25 cellular contexts compared by ENCODE assay signal in genomic region chr6:140790109-140790508, GRCh38.
"Had no signal": no experiment of that assay in that cellular context is flagged by ENCODE, and none has a peak within 500 bp of the region (broad histone marks: within the 10 kb centered on the region; RNA-seq: fewer than 3 reads in every experiment).

No MANE protein-coding gene starts in this region.

- H3K27me3 ChIP-seq: colonic mucosa, dorsolateral prefrontal cortex, esophagus muscularis mucosa, esophagus squamous epithelium, foreskin keratinocyte, gastrocnemius medialis, gastroesophageal sphincter, heart left ventricle, heart right ventricle had no signal

- H3K36me3 ChIP-seq: colonic mucosa, esophagus muscularis mucosa, esophagus squamous epithelium, gastrocnemius medialis, gastroesophageal sphincter, heart left ventricle, heart right ventricle had no signal

- H3K27me3 Mint-ChIP-seq: dendritic cell treated with granulocyte-macrophage colony-stimulating factor and Interleukin-4, amounts not matched to agents 40 ng/mL and 50 ng/mL, for 4 days; effector memory CD8-positive, alpha-beta T cell had no signal

- H3K4me3 Mint-ChIP-seq: dendritic cell treated with granulocyte-macrophage colony-stimulating factor and Interleukin-4, amounts not matched to agents 40 ng/mL and 50 ng/mL, for 4 days; effector memory CD8-positive, alpha-beta T cell had no signal

- ATAC-seq: effector memory CD8-positive, alpha-beta T cell; esophagus mucosa; foreskin keratinocyte; gastrocnemius medialis; gastroesophageal sphincter; heart left ventricle; heart right ventricle had no signal

- H3K4me3 ChIP-seq: colonic mucosa, coronary artery, dorsolateral prefrontal cortex, esophagus muscularis mucosa, esophagus squamous epithelium, gastrocnemius medialis, gastroesophageal sphincter, heart left ventricle, heart right ventricle had no signal

- H3K9me3 ChIP-seq: colonic mucosa, esophagus squamous epithelium, gastrocnemius medialis, gastroesophageal sphincter had no signal

- H3K9me3 Mint-ChIP-seq: effector memory CD8-positive, alpha-beta T cell had no signal

- H3K27ac Mint-ChIP-seq: dendritic cell treated with granulocyte-macrophage colony-stimulating factor and Interleukin-4, amounts not matched to agents 40 ng/mL and 50 ng/mL, for 4 days; effector memory CD8-positive, alpha-beta T cell had no signal

- H3K4me1 ChIP-seq: colonic mucosa, esophagus muscularis mucosa, esophagus squamous epithelium, gastrocnemius medialis, gastroesophageal sphincter, heart left ventricle, heart right ventricle had no signal

- FAIRE-seq: endometrium, endothelial cell of umbilical vein had no signal

- H3K27ac ChIP-seq: colonic mucosa, coronary artery, dorsolateral prefrontal cortex, epithelial cell of prostate, esophagus muscularis mucosa, esophagus squamous epithelium, foreskin keratinocyte, gastrocnemius medialis, gastroesophageal sphincter, heart left ventricle, heart right ventricle had no signal

- DNase-seq: colonic mucosa; cortex of kidney; dermis blood vessel endothelial cell; dorsolateral prefrontal cortex; effector CD4-positive, alpha-beta T cell; effector CD8-positive, alpha-beta T cell; effector memory CD4-positive, alpha-beta T cell; effector memory CD8-positive, alpha-beta T cell; erythroblast; esophagus squamous epithelium; foreskin keratinocyte; foreskin melanocyte; gastrocnemius medialis; glutamatergic neuron; head of caudate nucleus; heart left ventricle; heart right ventricle had no signal
